ENCODE assay signal across 27 cellular contexts in the genomic region with DNA sequence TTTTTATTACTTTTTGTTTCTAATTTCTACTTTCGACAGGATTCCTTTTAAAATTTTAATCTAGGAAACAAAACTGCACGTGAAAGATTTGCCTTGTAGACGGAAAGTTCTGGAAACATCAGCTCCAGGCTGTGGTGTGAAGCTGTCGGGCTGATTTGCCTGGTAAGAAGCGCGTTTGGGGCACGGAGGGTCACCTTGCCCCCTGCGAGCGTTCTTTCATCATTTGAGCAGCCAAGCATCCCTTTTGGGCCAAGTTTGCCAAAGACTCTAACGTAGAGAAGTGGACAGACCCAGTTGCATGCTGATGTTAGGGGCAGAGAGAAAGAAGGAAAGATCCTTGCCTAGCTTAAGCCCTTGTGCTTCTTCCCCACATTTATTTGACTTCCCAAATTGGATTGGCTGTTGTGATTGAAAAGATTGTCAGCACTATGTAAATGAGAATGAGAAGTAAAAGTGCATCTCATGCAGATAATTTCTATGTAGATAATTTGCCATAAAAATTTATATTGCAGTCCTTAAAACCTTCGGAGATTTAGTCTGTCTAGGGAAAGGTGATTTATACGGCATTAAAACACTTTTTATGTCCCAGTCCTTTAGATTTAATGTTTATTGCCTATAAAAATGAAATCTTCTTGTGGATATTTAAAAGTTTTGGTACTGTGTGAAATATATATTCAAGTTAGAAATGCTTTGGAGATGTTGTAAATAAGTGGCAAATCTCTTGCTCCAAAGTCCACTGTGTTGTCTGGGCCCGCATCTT.
"Had no signal": no experiment of that assay in that cellular context is flagged by ENCODE, and none has a peak within 500 bp of the region (broad histone marks: within the 10 kb centered on the region; RNA-seq: fewer than 3 reads in every experiment).

No MANE protein-coding gene starts in this region.

- H3K27me3 Mint-ChIP-seq: activated naive CD8-positive, alpha-beta T cell; brain; naive B cell had no signal

- H3K4me2 ChIP-seq: smooth muscle cell had no signal

- H3K4me3 Mint-ChIP-seq: activated naive CD8-positive, alpha-beta T cell; mesothelial cell of epicardium; naive B cell had no signal

- H3K36me3 Mint-ChIP-seq: activated naive CD8-positive, alpha-beta T cell; mesothelial cell of epicardium; naive B cell had no signal

- H3K4me3 ChIP-seq: adrenal gland, ascending aorta, coronary artery, dorsolateral prefrontal cortex, gastrocnemius medialis, pancreas, prostate gland, smooth muscle cell, upper lobe of left lung had no signal

- DNase-seq: activated CD4-positive, alpha-beta T cell treated with anti-CD3 and anti-CD28 coated beads for 4 hours; activated CD4-positive, alpha-beta T cell treated with anti-CD3 and anti-CD28 coated beads, Interleukin-2, amount 50 U/mL, for 4 hours; activated effector memory CD4-positive, alpha-beta T cell treated with Interleukin-2 at 50 U/mL for 16 hours; activated naive CD4-positive, alpha-beta T cell treated with Interleukin-2 at 50 U/mL for 16 hours; adrenal gland; dorsolateral prefrontal cortex; effector memory CD4-positive, alpha-beta T cell; gastrocnemius medialis; glutamatergic neuron; kidney; left colon; naive B cell; nucleus accumbens; pancreas; stimulated activated CD4-positive, alpha-beta T cell treated with anti-CD3 and anti-CD28 coated beads, Interleukin-15, amount 100 ng/mL, for 24 hours; stimulated activated CD4-positive, alpha-beta T cell treated with anti-CD3 and anti-CD28 coated beads, Interleukin-2, amount 100 ng/mL, for 24 hours; stimulated activated naive CD8-positive, alpha-beta T cell treated with anti-CD3 and anti-CD28 coated beads, Interleukin-15, Interleukin-2, amounts not matched to agents 100 U/mL and 50 U/mL, for 24 hours; testis; upper lobe of left lung had no signal

- H3K36me3 ChIP-seq: adrenal gland, ascending aorta, gastrocnemius medialis, pancreas, prostate gland, upper lobe of left lung had no signal

- H3K9me3 ChIP-seq: adrenal gland, ascending aorta, gastrocnemius medialis, pancreas, prostate gland, testis, upper lobe of left lung had no signal

- H3K4me1 ChIP-seq: adrenal gland, pancreas, testis had no signal

- H3K27ac ChIP-seq: adrenal gland, ascending aorta, coronary artery, dorsolateral prefrontal cortex, pancreas, testis, upper lobe of left lung, VCaP had no signal

- H3K27me3 ChIP-seq: adrenal gland, ascending aorta, dorsolateral prefrontal cortex, gastrocnemius medialis, pancreas, testis, upper lobe of left lung had no signal

- ATAC-seq: gastrocnemius medialis; left colon; pancreas; stimulated activated naive CD8-positive, alpha-beta T cell treated with anti-CD3 and anti-CD28 coated beads, Interleukin-15, Interleukin-2, amounts not matched to agents 100 U/mL and 50 U/mL, for 24 hours had no signal

- H3K9me3 Mint-ChIP-seq: brain, mesothelial cell of epicardium, naive B cell had no signal

- H3K27ac Mint-ChIP-seq: activated naive CD8-positive, alpha-beta T cell; mesothelial cell of epicardium had no signal
